In the genomic region with DNA sequence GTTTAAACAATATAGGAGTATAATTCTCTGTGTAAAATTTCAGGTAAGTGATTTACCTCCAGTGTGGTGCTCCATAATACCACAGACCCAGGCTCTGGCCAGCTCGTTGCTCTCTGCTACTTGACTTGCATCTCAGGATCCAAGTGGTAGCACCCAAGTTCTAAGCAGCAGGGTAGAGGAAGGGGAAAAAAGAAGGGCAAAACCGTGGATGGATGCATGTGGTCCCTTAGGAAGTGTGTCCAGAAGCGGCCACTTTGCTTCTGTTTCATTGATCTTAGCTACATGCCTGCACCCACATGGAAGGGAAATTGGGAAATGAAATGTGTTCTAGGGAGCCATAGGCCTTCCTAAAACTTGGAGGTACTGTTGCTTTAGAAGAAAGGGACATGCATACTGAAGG, we compare ENCODE assay signal across 28 cellular contexts. TPM values are rescaled to one million over a fixed set of nuclear protein-coding genes. Genes with fewer than 3 reads are reported as not detected.
"Had no signal": no experiment of that assay in that cellular context is flagged by ENCODE, and none has a peak within 500 bp of the region (broad histone marks: within the 10 kb centered on the region; RNA-seq: fewer than 3 reads in every experiment).

No MANE protein-coding gene starts in this region.

- H3K4me1 Mint-ChIP-seq: stimulated activated effector memory CD8-positive, alpha-beta T cell treated with anti-CD3 and anti-CD28 coated beads, Interleukin-12 subunit alpha, Interleukin-12 subunit beta, amount 100 ng/mL, for 72 hours; stimulated activated memory B cell treated with anti-CD40 and anti-IgM and Interleukin-4, amounts not matched to agents 10 μg/mL and 1 μg/mL and 100 μg/mL, for 72 hours; stimulated activated naive B cell treated with anti-CD40 and anti-IgM and Interleukin-4, amounts not matched to agents 10 μg/mL and 1 μg/mL and 100 μg/mL, for 72 hours; stimulated activated naive CD8-positive, alpha-beta T cell treated with anti-CD3 and anti-CD28 coated beads, Interleukin-15, amount 100 ng/mL, for 72 hours had no signal

- H3K4me3 Mint-ChIP-seq: stimulated activated effector memory CD8-positive, alpha-beta T cell treated with anti-CD3 and anti-CD28 coated beads, Interleukin-12 subunit alpha, Interleukin-12 subunit beta, amount 100 ng/mL, for 72 hours; stimulated activated memory B cell treated with anti-CD40 and anti-IgM and Interleukin-4, amounts not matched to agents 10 μg/mL and 1 μg/mL and 100 μg/mL, for 72 hours; stimulated activated naive B cell treated with anti-CD40 and anti-IgM and Interleukin-4, amounts not matched to agents 10 μg/mL and 1 μg/mL and 100 μg/mL, for 72 hours; stimulated activated naive CD8-positive, alpha-beta T cell treated with anti-CD3 and anti-CD28 coated beads, Interleukin-15, amount 100 ng/mL, for 72 hours; stimulated activated naive CD8-positive, alpha-beta T cell treated with anti-CD3 and anti-CD28 coated beads, Interleukin-15, Interleukin-2, amounts not matched to agents 100 ng/mL and 50 ng/mL, for 24 hours; type B pancreatic cell had no signal

- ATAC-seq: stimulated activated effector memory CD8-positive, alpha-beta T cell treated with anti-CD3 and anti-CD28 coated beads, Interleukin-12 subunit alpha, Interleukin-12 subunit beta, amount 100 ng/mL, for 72 hours; stimulated activated memory B cell treated with anti-CD40 and anti-IgM and Interleukin-4, amounts not matched to agents 10 μg/mL and 1 μg/mL and 100 μg/mL, for 72 hours; stimulated activated naive B cell treated with anti-CD40 and anti-IgM and Interleukin-4, amounts not matched to agents 10 μg/mL and 1 μg/mL and 100 μg/mL, for 72 hours; stimulated activated naive CD8-positive, alpha-beta T cell treated with anti-CD3 and anti-CD28 coated beads, Interleukin-15, amount 100 ng/mL, for 72 hours; stimulated activated naive CD8-positive, alpha-beta T cell treated with anti-CD3 and anti-CD28 coated beads, Interleukin-15, Interleukin-2, amounts not matched to agents 100 U/mL and 50 U/mL, for 24 hours; upper lobe of right lung had no signal

- H3K9me3 ChIP-seq: suprapubic skin, testis, thoracic aorta, thyroid gland, tibial artery, transverse colon, upper lobe of right lung, uterus, vagina had no signal

- H3K36me3 ChIP-seq: stomach, suprapubic skin, thoracic aorta, thyroid gland, tibial artery, tibial nerve, transverse colon, upper lobe of right lung, uterus, vagina had no signal

- H3K4me1 ChIP-seq: stomach, suprapubic skin, testis, thyroid gland, tibial artery, tibial nerve, transverse colon, upper lobe of right lung, uterus, vagina had no signal

- H3K4me3 ChIP-seq: stomach, suprapubic skin, testis, thoracic aorta, thyroid gland, tibial artery, tibial nerve, transverse colon, upper lobe of right lung, uterus, vagina had no signal

- H3K36me3 Mint-ChIP-seq: stimulated activated effector memory CD8-positive, alpha-beta T cell treated with anti-CD3 and anti-CD28 coated beads, Interleukin-12 subunit alpha, Interleukin-12 subunit beta, amount 100 ng/mL, for 72 hours; stimulated activated memory B cell treated with anti-CD40 and anti-IgM and Interleukin-4, amounts not matched to agents 10 μg/mL and 1 μg/mL and 100 μg/mL, for 72 hours; stimulated activated naive B cell treated with anti-CD40 and anti-IgM and Interleukin-4, amounts not matched to agents 10 μg/mL and 1 μg/mL and 100 μg/mL, for 72 hours; type B pancreatic cell had no signal

- H3K27me3 ChIP-seq: testis, thyroid gland, tibial nerve, upper lobe of right lung, vagina had no signal

- H3K27ac ChIP-seq: stomach, suprapubic skin, testis, thoracic aorta, thyroid gland, tibial artery, tibial nerve, transverse colon, upper lobe of right lung, uterus, vagina had no signal

- H3K9me3 Mint-ChIP-seq: stimulated activated naive B cell treated with anti-CD40 and anti-IgM and Interleukin-4, amounts not matched to agents 10 μg/mL and 1 μg/mL and 100 μg/mL, for 72 hours; stimulated activated naive CD8-positive, alpha-beta T cell treated with anti-CD3 and anti-CD28 coated beads, Interleukin-15, Interleukin-2, amounts not matched to agents 100 ng/mL and 50 ng/mL, for 24 hours had no signal

- DNase-seq: stimulated activated CD4-positive, alpha-beta T cell treated with anti-CD3 and anti-CD28 coated beads, Interleukin-2, amount 100 ng/mL, for 48 hours; stimulated activated CD4-positive, alpha-beta T cell treated with anti-CD3 and anti-CD28 coated beads, Interleukin-4, amount 100 ng/mL, for 1 hour; stimulated activated CD4-positive, alpha-beta T cell treated with anti-CD3 and anti-CD28 coated beads, Interleukin-4, amount 100 ng/mL, for 24 hours; stimulated activated CD4-positive, alpha-beta T cell treated with anti-CD3 and anti-CD28 coated beads, Interleukin-4, amount 100 ng/mL, for 4 hours; stimulated activated CD8-positive, alpha-beta memory T cell treated with anti-CD3 and anti-CD28 coated beads, Interleukin-4, amount 100 ng/mL, for 48 hours; stimulated activated naive B cell treated with anti-CD40 and anti-IgM and Interleukin-4, amounts not matched to agents 10 μg/mL and 1 μg/mL and 100 μg/mL, for 72 hours; stimulated activated naive CD4-positive, alpha-beta T cell; stimulated activated naive CD4-positive, alpha-beta T cell treated with Interleukin-2 at 50 U/mL for 16 hours; stimulated activated naive CD8-positive, alpha-beta T cell treated with anti-CD3 and anti-CD28 coated beads, Interleukin-15, amount 100 ng/mL, for 72 hours; stimulated activated naive CD8-positive, alpha-beta T cell treated with anti-CD3 and anti-CD28 coated beads, Interleukin-15, Interleukin-2, amounts not matched to agents 100 U/mL and 50 U/mL, for 24 hours; stomach; substantia nigra; testis; thyroid gland; tibial artery; transverse colon; trophoblast cell; upper lobe of right lung; uterus had no signal

- H3K27ac Mint-ChIP-seq: stimulated activated effector memory CD8-positive, alpha-beta T cell treated with anti-CD3 and anti-CD28 coated beads, Interleukin-12 subunit alpha, Interleukin-12 subunit beta, amount 100 ng/mL, for 72 hours; stimulated activated memory B cell treated with anti-CD40 and anti-IgM and Interleukin-4, amounts not matched to agents 10 μg/mL and 1 μg/mL and 100 μg/mL, for 72 hours; stimulated activated naive B cell treated with anti-CD40 and anti-IgM and Interleukin-4, amounts not matched to agents 10 μg/mL and 1 μg/mL and 100 μg/mL, for 72 hours; stimulated activated naive CD8-positive, alpha-beta T cell treated with anti-CD3 and anti-CD28 coated beads, Interleukin-15, amount 100 ng/mL, for 72 hours; stimulated activated naive CD8-positive, alpha-beta T cell treated with anti-CD3 and anti-CD28 coated beads, Interleukin-15, Interleukin-2, amounts not matched to agents 100 ng/mL and 50 ng/mL, for 24 hours; type B pancreatic cell had no signal

RNA-seq across cellular contexts. Expression of gene HMGA2, which starts 48.6 kb away (rescaled TPM):
- total RNA-seq: upper lobe of right lung, ureter had no signal
